ENCODE assay signal across 9 cellular contexts in the genomic region with DNA sequence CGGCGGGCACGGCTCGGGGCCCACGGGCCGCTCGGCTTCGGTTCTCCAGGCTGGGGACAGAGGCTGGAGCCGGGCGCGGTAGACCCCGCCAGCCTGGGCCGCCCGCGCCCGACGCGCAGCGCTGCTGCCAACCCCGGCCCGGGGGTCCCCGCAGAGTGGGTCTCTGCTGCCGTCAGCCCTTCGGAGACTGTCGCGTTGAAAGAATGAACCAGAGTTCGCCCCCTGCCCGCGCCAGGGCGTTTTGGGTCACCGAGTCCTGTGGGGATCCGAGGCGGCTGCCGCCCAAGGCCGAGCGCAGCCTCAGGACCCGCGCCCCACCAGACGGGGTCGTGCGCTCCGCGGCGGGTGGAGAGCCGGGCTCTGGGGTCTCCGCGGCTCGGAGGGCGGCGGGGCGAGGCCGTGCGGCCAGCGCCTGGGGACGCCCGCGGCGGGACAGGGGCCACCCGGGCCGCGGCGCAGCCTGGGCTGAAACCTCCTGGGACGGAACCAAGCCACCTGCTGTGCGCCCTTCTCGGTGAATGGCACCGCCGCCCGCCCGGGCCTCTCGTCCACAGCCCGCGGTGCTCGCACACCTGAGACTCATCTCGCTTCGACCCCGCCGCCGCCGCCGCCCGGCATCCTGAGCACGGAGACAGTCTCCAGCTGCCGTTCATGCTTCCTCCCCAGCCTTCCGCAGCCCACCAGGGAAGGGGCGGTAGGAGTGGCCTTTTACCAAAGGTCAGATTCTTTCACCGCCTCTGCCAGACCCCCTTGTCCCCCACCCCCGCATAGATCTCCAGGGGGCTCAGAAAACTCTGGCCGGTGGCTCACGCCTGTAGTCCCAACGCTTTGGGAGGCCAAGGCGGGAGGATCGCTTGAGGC. TPM values are rescaled to one million over a fixed set of nuclear protein-coding genes. Genes with fewer than 3 reads are reported as not detected.
DNase-seq lines count a peak whose midpoint lies in the region; ATAC-seq and TF ChIP-seq lines count a peak whose summit lies in the region.
"Had no signal": no experiment of that assay in that cellular context is flagged by ENCODE, and none has a peak within 500 bp of the region (broad histone marks: within the 10 kb centered on the region; RNA-seq: fewer than 3 reads in every experiment).

No MANE protein-coding gene starts in this region.

- H3F3A ChIP-seq in GM23338 (replicated peaks; ENCODE audit: low read depth), result peaks cover 20% of the 10 kb centered on the region

- no peak overlapping the region for H3K27ac Mint-ChIP-seq in GM23338
- H3K27ac Mint-ChIP-seq in activated B cell treated with CpG ODN at 0.5 μM for 24 hours, result no peak overlapping the region

- no peaks in the 10 kb centered on the region for H3K79me2 ChIP-seq in GM23338 (replicated peaks; ENCODE audit: insufficient read depth)
- H3K79me2 ChIP-seq in fibroblast of lung (ENCODE audit: control insufficient read depth, insufficient read depth, low read length), result no peaks in the 10 kb centered on the region
- H3K79me2 ChIP-seq in parathyroid adenoma, result no peaks in the 10 kb centered on the region

- peak overlapping the region; percentile 65 for H3K4me3 Mint-ChIP-seq in GM23338
- H3K4me3 Mint-ChIP-seq in activated B cell treated with CpG ODN at 0.5 μM for 24 hours, result peak overlapping the region; percentile 62

- H3K36me3 ChIP-seq in GM23338 (ENCODE audit: insufficient read depth) (peaks cover 18% of the 10 kb centered on the region), fibroblast of lung (ENCODE audit: control insufficient read depth, insufficient read depth, low read length) (peaks cover 5% of the 10 kb centered on the region), parathyroid adenoma (ENCODE audit: control insufficient read depth, insufficient read depth, low read length) (no peaks in the 10 kb centered on the region)

- H3K4me3 ChIP-seq in GM23338 (peak overlapping the region; percentile 67), fibroblast of lung (replicated peaks in 1 of 4; ENCODE audit: control extremely low read depth in 1 of 4, insufficient read depth in 1 of 4, low read depth in 3 of 4, low read length in 4 of 4) (peak overlapping the region in 2 of 4 experiments; percentile 51 to 61), parathyroid adenoma (ENCODE audit: low read depth, low read length) (no peak overlapping the region)

- no peaks in the 10 kb centered on the region for H3K9me2 ChIP-seq in GM23338 (ENCODE audit: insufficient read depth)

- DNase-seq in GM23338 (ENCODE audit: low spot score) (peak; percentile 48), activated B cell treated with CpG ODN at 0.5 μM for 24 hours (peak; percentile 38), fibroblast of lung (ENCODE audit: low read depth in 2 of 2) (no peak), A172 (ENCODE audit: low spot score) (no peak), DMS114 treated with DMSO at 0.1 percent for 48 hours (lab: John Stamatoyannopoulos, UW; ENCODE audit: unreplicated experiment) (no peak), NCI-H2107 treated with DMSO at 0.1 percent for 48 hours (lab: John Stamatoyannopoulos, UW; ENCODE audit: unreplicated experiment) (no peak), SHP77 treated with DMSO at 0.1 percent for 48 hours (lab: John Stamatoyannopoulos, UW) (no peak)

- peak overlapping the region; percentile 88 for H3K4me2 ChIP-seq in GM23338
- peak overlapping the region; percentile 88 for H3K4me2 ChIP-seq in fibroblast of lung (ENCODE audit: extremely low read depth, insufficient read depth, low read length)
- peak overlapping the region; percentile 72 for H3K4me2 ChIP-seq in parathyroid adenoma (ENCODE audit: low read length)

- H3K9ac ChIP-seq in fibroblast of lung (ENCODE audit: insufficient read depth, low read length) (peak overlapping the region; percentile 7), parathyroid adenoma (no peak overlapping the region)

- intact Hi-C loops in activated B cell treated with CpG ODN at 0.5 μM for 24 hours (cut with micrococcal nuclease), result loop anchor here (2.0 kb wide), 1 partner anchor 19 kb away; no protein-coding TSS in a partner anchor

- POLR2A ChIA-PET in activated B cell treated with CpG ODN at 0.5 μM for 24 hours (lab: Charles Lee), result interaction anchor here (0.6 kb wide), 1 partner anchor 15 kb away, joined by 3 read pairs; no protein-coding TSS in a partner anchor

- peaks cover 29% of the 10 kb centered on the region for H4K20me1 ChIP-seq in GM23338 (replicated peaks; ENCODE audit: insufficient read depth)
- no peaks in the 10 kb centered on the region for H4K20me1 ChIP-seq in fibroblast of lung (ENCODE audit: control insufficient read depth, extremely low read depth, insufficient read depth, low read length)

- H3K4me1 ChIP-seq in GM23338 (ENCODE audit: insufficient read depth) (peaks cover 11% of the 10 kb centered on the region; the same call in 1 of the 2 replicates), fibroblast of lung (ENCODE audit: control insufficient read depth, extremely low read depth, insufficient read depth, low read length) (no peaks in the 10 kb centered on the region), parathyroid adenoma (no peaks in the 10 kb centered on the region)

- H3K9me3 Mint-ChIP-seq in GM23338, result no peaks in the 10 kb centered on the region
- no peaks in the 10 kb centered on the region for H3K9me3 Mint-ChIP-seq in activated B cell treated with CpG ODN at 0.5 μM for 24 hours

- H3K27ac ChIP-seq in GM23338 (ENCODE audit: low read depth), result no peak overlapping the region
- no peak overlapping the region for H3K27ac ChIP-seq in fibroblast of lung (ENCODE audit: insufficient read depth, low read length)
- H3K27ac ChIP-seq in parathyroid adenoma, result no peak overlapping the region

- TF ChIP-seq CTCF in GM23338 (conservative IDR thresholded peaks at IDR 0.05; ENCODE audit: low read depth in 2 of 2) (no peak), activated B cell treated with CpG ODN at 0.5 μM for 24 hours (IDR thresholded peaks at IDR 0.05) (no peak), fibroblast of lung (conservative IDR thresholded peaks at IDR 0.05 in 1 of 2, IDR thresholded peaks at IDR 0.05 in 1 of 2; ENCODE audit: low read depth in 1 of 2, low read length in 2 of 2) (no peak), parathyroid adenoma (IDR thresholded peaks at IDR 0.05) (no peak)

- ATAC-seq in GM23338, result peak; percentile 12
- ATAC-seq in activated B cell treated with CpG ODN at 0.5 μM for 24 hours (ENCODE audit: low read depth), result peak; percentile 22

- no peaks in the 10 kb centered on the region for H3K9me3 ChIP-seq in fibroblast of lung (ENCODE audit: control insufficient read depth, insufficient read depth, low read depth, low read length)
- no peaks in the 10 kb centered on the region for H3K9me3 ChIP-seq in parathyroid adenoma (ENCODE audit: control insufficient read depth, low read length)

- peaks cover 47% of the 10 kb centered on the region for H3K27me3 ChIP-seq in GM23338 (ENCODE audit: insufficient read depth)
- peaks cover 12% of the 10 kb centered on the region for H3K27me3 ChIP-seq in fibroblast of lung (ENCODE audit: control insufficient read depth, insufficient read depth, low read length)
- no peaks in the 10 kb centered on the region for H3K27me3 ChIP-seq in parathyroid adenoma (ENCODE audit: control insufficient read depth, insufficient read depth, low read length)

- peaks cover 17% of the 10 kb centered on the region for H3K36me3 Mint-ChIP-seq in GM23338 (ENCODE audit: low read depth)
- peaks cover 20% of the 10 kb centered on the region for H3K36me3 Mint-ChIP-seq in activated B cell treated with CpG ODN at 0.5 μM for 24 hours (ENCODE audit: low read depth)

- H3K27me3 Mint-ChIP-seq in GM23338 (ENCODE audit: insufficient read depth, low read depth, poor library complexity) (peaks cover 43% of the 10 kb centered on the region), activated B cell treated with CpG ODN at 0.5 μM for 24 hours (peaks cover 24% of the 10 kb centered on the region)

- H2AFZ ChIP-seq in GM23338 (peak overlapping the region; percentile 87), fibroblast of lung (ENCODE audit: low read length) (no peak overlapping the region), parathyroid adenoma (peak overlapping the region; percentile 63)

- CTCF ChIA-PET in activated B cell treated with CpG ODN at 0.5 μM for 24 hours (lab: Charles Lee), result no interaction called here

- H3K4me1 Mint-ChIP-seq in GM23338 (peaks cover 22% of the 10 kb centered on the region), activated B cell treated with CpG ODN at 0.5 μM for 24 hours (peaks cover 7% of the 10 kb centered on the region)

TF ChIP-seq in GM23338, 12 proteins besides CTCF, POLR2A, EP300 and RAD21 (continues in another document):
- TF ChIP-seq EZH2phosphoT487 (IDR thresholded peaks at IDR 0.05; ENCODE audit: unreplicated experiment), result peak; percentile 18

RNA-seq across cellular contexts. Expression of gene B3GNT4, which starts 0.7 kb away (rescaled TPM):
- total RNA-seq in GM23338 (2014; rRNA removed; shearing (Covaris generic)), result 0.80 and 0.89 TPM in 2 replicates
- 1.8 and 2.4 TPM in 2 replicates for polyA plus RNA-seq in GM23338 (2016; fragmentation: Nextera tagmentation; extraction: Ambion mirVana)
- not detected in 2 replicates for total RNA-seq in activated B cell treated with CpG ODN at 0.5 μM for 24 hours
- under 0.01 and 0.33 TPM in 2 replicates for total RNA-seq in fibroblast of lung
- polyA plus RNA-seq in fibroblast of lung, result 0.12 and 0.14 TPM in 2 replicates
- polyA plus RNA-seq in fibroblast of lung (2012), result 0.38 and 0.43 TPM in 2 replicates
- polyA minus RNA-seq in fibroblast of lung (ENCODE audit: low replicate concordance), result 0.24 and 1.1 TPM in 2 replicates
- total RNA-seq in A172 (2014; rRNA removed; shearing (Covaris generic)), result 0.22 and 3.7 TPM in 2 replicates

RNA-seq across cellular contexts. Expression of gene LRRC43, which starts 21.3 kb away (rescaled TPM):
- not detected in 2 replicates for total RNA-seq in GM23338 (2014; rRNA removed; shearing (Covaris generic))
- 0.45 TPM in 1 of 2 replicates, not detected in the other for polyA plus RNA-seq in GM23338 (2016; fragmentation: Nextera tagmentation; extraction: Ambion mirVana)
- total RNA-seq in activated B cell treated with CpG ODN at 0.5 μM for 24 hours, result not detected in 2 replicates
- 1.8 and 3.6 TPM in 2 replicates for total RNA-seq in fibroblast of lung
- polyA plus RNA-seq in fibroblast of lung, result 0.61 and 0.71 TPM in 2 replicates
- 0.92 and 1.2 TPM in 2 replicates for polyA plus RNA-seq in fibroblast of lung (2012)
- polyA minus RNA-seq in fibroblast of lung (ENCODE audit: low replicate concordance), result 1.4 and 5.3 TPM in 2 replicates
- not detected in 2 replicates for total RNA-seq in A172 (2014; rRNA removed; shearing (Covaris generic))
- total RNA-seq: SK-MEL-5 had no signal

RNA-seq across cellular contexts. Expression of gene DIABLO, which starts 21.7 kb away (rescaled TPM):
- total RNA-seq in GM23338 (2014; rRNA removed; shearing (Covaris generic)), result 71.7 and 72.0 TPM in 2 replicates
- 77.0 and 82.7 TPM in 2 replicates for polyA plus RNA-seq in GM23338 (2016; fragmentation: Nextera tagmentation; extraction: Ambion mirVana)
- 39.8 and 51.3 TPM in 2 replicates for total RNA-seq in activated B cell treated with CpG ODN at 0.5 μM for 24 hours
- 60.6 and 70.6 TPM in 2 replicates for total RNA-seq in fibroblast of lung
- 59.6 and 73.5 TPM in 2 replicates for polyA plus RNA-seq in fibroblast of lung
- 48.7 and 57.1 TPM in 2 replicates for polyA plus RNA-seq in fibroblast of lung (2012)
- 36.0 and 37.5 TPM in 2 replicates for polyA minus RNA-seq in fibroblast of lung (ENCODE audit: low replicate concordance)
- 73.7 and 90.8 TPM in 2 replicates for total RNA-seq in A172 (2014; rRNA removed; shearing (Covaris generic))

RNA-seq across cellular contexts. Expression of gene IL31, which starts 30.2 kb away (rescaled TPM):
- total RNA-seq in GM23338 (2014; rRNA removed; shearing (Covaris generic)), result not detected in 2 replicates
- polyA plus RNA-seq in GM23338 (2016; fragmentation: Nextera tagmentation; extraction: Ambion mirVana), result not detected in 2 replicates
- not detected in 2 replicates for total RNA-seq in activated B cell treated with CpG ODN at 0.5 μM for 24 hours
- not detected in 2 replicates for total RNA-seq in fibroblast of lung
- not detected in 2 replicates for polyA plus RNA-seq in fibroblast of lung
- not detected in 2 replicates for polyA plus RNA-seq in fibroblast of lung (2012)
- not detected in 2 replicates for polyA minus RNA-seq in fibroblast of lung (ENCODE audit: low replicate concordance)
- not detected in 2 replicates for total RNA-seq in A172 (2014; rRNA removed; shearing (Covaris generic))
- total RNA-seq: SK-MEL-5 had no signal

Comparison
In these comparisons a context has a peak if more than half of its experiments do, and no peak if none do; other contexts are left out.
1. DNase-seq: peak in GM23338 (single experiment) and activated B cell treated with CpG ODN at 0.5 μM for 24 hours (single experiment); none in fibroblast of lung (0 of 2), A172 (single experiment), DMS114 treated with DMSO at 0.1 percent for 48 hours (single experiment), NCI-H2107 treated with DMSO at 0.1 percent for 48 hours (single experiment) and SHP77 treated with DMSO at 0.1 percent for 48 hours (single experiment).
2. Peak in every context shown above with its lines, with median percentiles within 50 percentile points of each other: H3K4me2 ChIP-seq.